Comparison of ENCODE assay signal across 17 cellular contexts in the genomic region with DNA sequence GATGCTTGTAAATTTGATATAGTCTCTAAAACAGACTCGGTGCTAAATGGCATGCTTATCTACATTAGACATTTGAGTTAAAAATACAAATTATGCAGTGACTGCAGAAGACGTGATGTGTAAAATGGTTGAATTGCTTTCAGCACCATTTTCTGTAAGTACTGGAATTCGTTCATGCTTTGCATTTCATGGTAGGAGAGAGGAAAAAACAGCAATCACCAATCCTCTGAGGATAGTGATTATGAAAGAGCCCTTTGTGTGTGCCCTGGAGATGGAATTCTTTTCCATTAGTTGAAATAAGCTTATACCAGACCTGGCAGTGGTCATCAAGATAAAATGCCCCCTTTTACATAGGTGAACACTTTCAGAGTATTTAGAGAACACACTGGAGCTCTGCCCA.
DNase-seq lines count a peak whose midpoint lies in the region; ATAC-seq and TF ChIP-seq lines count a peak whose summit lies in the region.
"Had no signal": no experiment of that assay in that cellular context is flagged by ENCODE, and none has a peak within 500 bp of the region (broad histone marks: within the 10 kb centered on the region; RNA-seq: fewer than 3 reads in every experiment).

No MANE protein-coding gene starts in this region.

- no peak for ATAC-seq in HG02884 (IDR thresholded peaks at IDR 0.05; ENCODE audit: unreplicated experiment)
- ATAC-seq: foreskin keratinocyte had no signal

- H2AFZ ChIP-seq in neuron (ENCODE audit: low read depth, low read length) = peak overlapping the region; percentile 53

- no peaks in the 10 kb centered on the region for H3K27me3 ChIP-seq in neuron (ENCODE audit: insufficient read depth, low read length)

- H3K4me1 ChIP-seq in neuron (ENCODE audit: insufficient read depth, low read length) = peaks cover 14% of the 10 kb centered on the region
- H3K4me1 ChIP-seq: foreskin keratinocyte had no signal

- H3K4me3 ChIP-seq in neuron (ENCODE audit: low read length) = no peak overlapping the region
- no peak overlapping the region for H3K4me3 ChIP-seq in coronary artery
- H3K4me3 ChIP-seq: lung had no signal

- DNase-seq in NCI-H2227 treated with DMSO at 0.1 percent for 48 hours (lab: John Stamatoyannopoulos, UW) (peak; percentile 10), NCI-H2227 (lab: John Stamatoyannopoulos, UW; ENCODE audit: unreplicated experiment) (no peak), NCI-H82 (lab: John Stamatoyannopoulos, UW) (peak; percentile 26), globus pallidus (ENCODE audit: low spot score) (peak; percentile 63), coronary artery (ENCODE audit: low spot score) (no peak), GF-D8 (lab: John Stamatoyannopoulos, UW) (no peak)
- DNase-seq: foreskin keratinocyte; NCI-H226; stimulated activated CD4-positive, alpha-beta T cell treated with anti-CD3 and anti-CD28 coated beads, Interleukin-15, amount 100 ng/mL, for 24 hours; stimulated activated naive CD4-positive, alpha-beta T cell; upper lobe of left lung had no signal

- H3K27ac ChIP-seq in coronary artery = no peak overlapping the region
- H3K27ac ChIP-seq: BLaER1, foreskin keratinocyte, neutrophil, right atrium auricular region, upper lobe of left lung had no signal

- TF ChIP-seq CTCF in coronary artery (IDR thresholded peaks at IDR 0.05) = no peak

- no peaks in the 10 kb centered on the region for H3K9me3 ChIP-seq in neuron (ENCODE audit: low read length)
- H3K9me3 ChIP-seq: neutrophil, right atrium auricular region, upper lobe of left lung had no signal

- H3K36me3 ChIP-seq in neuron (ENCODE audit: insufficient read depth, low read length) = no peaks in the 10 kb centered on the region
- H3K36me3 ChIP-seq: BLaER1, neutrophil, right atrium auricular region, upper lobe of left lung had no signal

Comparison
In these comparisons a context has a peak if more than half of its experiments do, and no peak if none do; other contexts are left out.
1. DNase-seq: peak in NCI-H2227 treated with DMSO at 0.1 percent for 48 hours (single experiment), NCI-H82 (single experiment) and globus pallidus (single experiment); none in NCI-H2227 (single experiment), coronary artery (single experiment) and GF-D8 (single experiment).